Comparison of ENCODE assay signal across 26 cellular contexts in the genomic region with DNA sequence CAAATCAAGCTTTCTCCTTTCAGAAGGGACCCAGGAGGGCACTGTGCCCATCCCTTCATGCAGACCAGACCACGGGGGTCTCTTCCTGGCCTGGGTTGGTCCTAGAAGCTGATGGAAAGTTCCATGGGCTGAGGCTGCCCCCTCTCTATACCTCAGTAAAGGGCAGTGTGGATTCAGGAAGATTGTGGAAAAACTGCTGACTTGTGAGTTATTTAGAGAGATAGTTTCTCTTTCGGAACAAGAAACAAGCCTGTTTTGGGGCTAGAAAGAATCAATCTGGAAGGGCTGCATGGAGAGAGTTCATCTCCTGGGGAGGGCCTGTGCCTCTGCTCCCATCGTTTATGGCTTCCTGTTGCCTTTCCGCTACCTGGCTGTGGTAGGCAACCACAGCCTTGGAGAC. TPM values are rescaled to one million over a fixed set of nuclear protein-coding genes. Genes with fewer than 3 reads are reported as not detected.
"Had no signal": no experiment of that assay in that cellular context is flagged by ENCODE, and none has a peak within 500 bp of the region (broad histone marks: within the 10 kb centered on the region; RNA-seq: fewer than 3 reads in every experiment).

No MANE protein-coding gene starts in this region.

- H3K4me2 ChIP-seq: KMS-11, PC-9 had no signal

- H2AFZ ChIP-seq: PC-9 had no signal

- H3K27me3 ChIP-seq: Peyer's patch had no signal

- H3K9me3 ChIP-seq: Peyer's patch, SJSA1 had no signal

- H3K27ac ChIP-seq: HL-60, KMS-11, PC-9, Peyer's patch, SJSA1, SK-N-MC had no signal

- FAIRE-seq: HTR-8/SVneo had no signal

- H3K4me3 ChIP-seq: PC-9, Peyer's patch, SJSA1, SK-N-MC had no signal

- H3K4me1 ChIP-seq: Peyer's patch, SJSA1 had no signal

- DNase-seq: Kasumi-1; NCI-H1092; NCI-H1436; NCI-H187; NCI-H2029; NCI-H2081 treated with DMSO at 0.1 percent for 48 hours; NCI-H2171; NCI-H226; NCI-H446; NCI-H510A; NCI-H69; NCI-H774; NK-92 treated with Interleukin-12 subunit alpha and Interleukin-12 subunit beta, amount 100 ng/mL, for 24 hours; OCI-M1; PC-9; Peyer's patch; Right ventricle myocardium superior; SIG-M5 had no signal

- H3K9ac ChIP-seq: KMS-11 had no signal

- H3K36me3 ChIP-seq: Peyer's patch, SJSA1 had no signal

RNA-seq across cellular contexts. Expression of gene CHIT1, which starts 0.8 kb away (rescaled TPM):
- total RNA-seq: MCF 10A, PC-9, RPMI7951, SJSA1 had no signal

RNA-seq across cellular contexts. Expression of gene CHI3L1, which starts 42.2 kb away (rescaled TPM):
- total RNA-seq: PC-9; RPMI7951; SJSA1; T-helper 1 cell treated with Interleukin-12 subunit alpha and Interleukin-12 subunit beta and Interleukin-4 antibody, amounts not matched to agents 30 ng/mL and 1 ng/mL, for 36 hours had no signal

RNA-seq across cellular contexts. Expression of gene MYBPH, which starts 53.0 kb away (rescaled TPM):
- total RNA-seq: MCF 10A; PC-9; Peyer's patch; Right ventricle myocardium superior; SJSA1; T-helper 1 cell treated with Interleukin-12 subunit alpha and Interleukin-12 subunit beta and Interleukin-4 antibody, amounts not matched to agents 30 ng/mL and 1 ng/mL, for 36 hours had no signal
